23 cellular contexts compared by ENCODE assay signal in genomic region chr10:65660006-65660405, GRCh38.
A peak's percentile ranks its signal among the peaks of the same experiment; 100 is the strongest.
DNase-seq lines count a peak whose midpoint lies in the region; ATAC-seq and TF ChIP-seq lines count a peak whose summit lies in the region.
"Had no signal": no experiment of that assay in that cellular context is flagged by ENCODE, and none has a peak within 500 bp of the region (broad histone marks: within the 10 kb centered on the region; RNA-seq: fewer than 3 reads in every experiment).

No MANE protein-coding gene starts in this region.

- H3K9me3 Mint-ChIP-seq in progenitor cell of endocrine pancreas (ENCODE audit: low read depth) (peaks cover 30% of the 10 kb centered on the region), HFFc6 (peaks cover 52% of the 10 kb centered on the region)

- no peak overlapping the region for H3K27ac Mint-ChIP-seq in progenitor cell of endocrine pancreas
- H3K27ac Mint-ChIP-seq in HFFc6, result no peak overlapping the region
- H3K27ac Mint-ChIP-seq: CD14-positive monocyte; CD4-positive, alpha-beta T cell; CD8-positive, alpha-beta memory T cell; GM23338; H9 had no signal

- H3K4me1 Mint-ChIP-seq in progenitor cell of endocrine pancreas (ENCODE audit: low read depth) (peaks cover 9% of the 10 kb centered on the region), HFFc6 (ENCODE audit: low read depth) (no peaks in the 10 kb centered on the region)
- H3K4me1 Mint-ChIP-seq: CD14-positive monocyte; CD8-positive, alpha-beta memory T cell; GM23338; H9 had no signal

- ATAC-seq in GM19023 (IDR thresholded peaks at IDR 0.05; ENCODE audit: unreplicated experiment), result no peak
- ATAC-seq: A549, GM12878, GM23338, HCT116 had no signal

- no peak overlapping the region for H3K4me3 Mint-ChIP-seq in progenitor cell of endocrine pancreas (ENCODE audit: low read depth)
- H3K4me3 Mint-ChIP-seq in HFFc6, result no peak overlapping the region
- H3K4me3 Mint-ChIP-seq: CD14-positive monocyte; CD4-positive, alpha-beta T cell; CD8-positive, alpha-beta memory T cell; GM23338; H9 had no signal

- TF ChIP-seq CTCF in progenitor cell of endocrine pancreas (IDR thresholded peaks at IDR 0.05; ENCODE audit: unreplicated experiment), result no peak
- TF ChIP-seq CTCF in HFFc6 (IDR thresholded peaks at IDR 0.05), result no peak

- H3K27me3 Mint-ChIP-seq in progenitor cell of endocrine pancreas (no peaks in the 10 kb centered on the region), HFFc6 (ENCODE audit: insufficient read depth) (no peaks in the 10 kb centered on the region)
- H3K27me3 Mint-ChIP-seq: CD4-positive, alpha-beta T cell; CD8-positive, alpha-beta memory T cell had no signal

- H3K36me3 Mint-ChIP-seq in progenitor cell of endocrine pancreas (ENCODE audit: insufficient read depth) (peaks cover 11% of the 10 kb centered on the region), HFFc6 (ENCODE audit: low read depth) (no peaks in the 10 kb centered on the region; the same call in 1 of the 2 replicates)
- H3K36me3 Mint-ChIP-seq: CD14-positive monocyte; CD8-positive, alpha-beta memory T cell had no signal

- DNase-seq in NCI-H748 (lab: John Stamatoyannopoulos, UW; ENCODE audit: unreplicated experiment) (peak; percentile 1), NCI-H748 treated with DMSO at 0.1 percent for 48 hours (lab: John Stamatoyannopoulos, UW) (no peak), RPMI7951 (ENCODE audit: low read depth) (peak; percentile 26), foreskin melanocyte (peak; percentile 96), pons (ENCODE audit: low spot score) (peak; percentile 22), progenitor cell of endocrine pancreas (ENCODE audit: low spot score, unreplicated experiment) (no peak), HFFc6 (no peak)
- DNase-seq: ACHN; AML-193; BE2C; Caco-2; CD4-positive, alpha-beta T cell; CD8-positive, alpha-beta memory T cell; DMS79; EL; GDM1; H9 had no signal

Comparison
In these comparisons a context has a peak if more than half of its experiments do, and no peak if none do; other contexts are left out.
1. DNase-seq: peak in NCI-H748 (single experiment), RPMI7951 (single experiment), foreskin melanocyte (single experiment) and pons (single experiment); none in NCI-H748 treated with DMSO at 0.1 percent for 48 hours (single experiment), progenitor cell of endocrine pancreas (single experiment) and HFFc6 (single experiment).